Comparison of ENCODE assay signal across 11 cellular contexts in genomic region chr4:39042365-39042764, GRCh38. TPM values are rescaled to one million over a fixed set of nuclear protein-coding genes. Genes with fewer than 3 reads are reported as not detected.
DNase-seq lines count a peak whose midpoint lies in the region; ATAC-seq and TF ChIP-seq lines count a peak whose summit lies in the region.
"Had no signal": no experiment of that assay in that cellular context is flagged by ENCODE, and none has a peak within 500 bp of the region (broad histone marks: within the 10 kb centered on the region; RNA-seq: fewer than 3 reads in every experiment).

No MANE protein-coding gene starts in this region.

- peaks cover 36% of the 10 kb centered on the region for H3K4me1 Mint-ChIP-seq in Caco-2 (ENCODE audit: low read depth, unreplicated experiment)

- H3K4me1 ChIP-seq in Caco-2 (peaks cover 33% of the 10 kb centered on the region), esophagus squamous epithelium (peaks cover 17 to 81% (median 20%) of the 10 kb centered on the region in 3 donors), trophoblast cell (ENCODE audit: control insufficient read depth in 1 of 2, insufficient read depth in 2 of 2, low read length in 2 of 2) (peaks cover 4 to 14% of the 10 kb centered on the region in 2 experiments)

- POLR2A ChIA-PET in Caco-2 (lab: Charles Lee) = interaction anchor here (1.1 kb wide), 1 partner anchor 12 kb away, joined by 3 read pairs; no protein-coding TSS in a partner anchor
- POLR2A ChIA-PET in RWPE1 (lab: Yijun Ruan, JAX; ENCODE audit: low non-redundant PET) = no interaction called here

- H3K36me3 ChIP-seq in Caco-2 (ENCODE audit: control insufficient read depth, insufficient read depth, low read length) (no peaks in the 10 kb centered on the region), esophagus squamous epithelium (no peaks in the 10 kb centered on the region), trophoblast cell (ENCODE audit: control insufficient read depth in 1 of 2, insufficient read depth in 2 of 2, low read length in 2 of 2) (no peaks in the 10 kb centered on the region), H7 (replicated peaks; ENCODE audit: control insufficient read depth, insufficient read depth, low read length) (no peaks in the 10 kb centered on the region)

- no peak overlapping the region for H3K23ac ChIP-seq in trophoblast cell (ENCODE audit: low read length)

- H2BK5ac ChIP-seq in trophoblast cell (ENCODE audit: low read depth, low read length, poor library complexity) = no peak overlapping the region

- H3K4me2 ChIP-seq in trophoblast cell (ENCODE audit: low read length) = no peak overlapping the region

- no peak overlapping the region for H3K18ac ChIP-seq in trophoblast cell (ENCODE audit: low read length)

- peaks cover 6% of the 10 kb centered on the region for H3K79me1 ChIP-seq in trophoblast cell (ENCODE audit: low read length)

- H2BK120ac ChIP-seq in trophoblast cell (ENCODE audit: insufficient read depth, low read length, poor library complexity) = no peak overlapping the region

- 83% methylated on average over 1 of the region's 1 CpG; no CpG with 5 or more reads in 1 of the 2 donors for WGBS in esophagus squamous epithelium, 2 donors
- WGBS in trophoblast cell (ENCODE audit: extremely low coverage, insufficient coverage, insufficient read length) = no CpG with 5 or more reads among the region's 1 CpG

- peak overlapping the region; percentile 92 for H3K27ac Mint-ChIP-seq in Caco-2 (ENCODE audit: unreplicated experiment)

- CTCF ChIA-PET in Caco-2 (lab: Charles Lee) = interaction anchor here (1.2 to 5.3 kb wide), 2 partner anchors 93 to 140 kb away, joined by 5 to 30 read pairs; no protein-coding TSS in a partner anchor
- CTCF ChIA-PET in RWPE1 (lab: Yijun Ruan, JAX) = no interaction called here

- peak overlapping the region; percentile 61 for H3K4me3 Mint-ChIP-seq in Caco-2 (ENCODE audit: unreplicated experiment)

- no peak overlapping the region for H3K9ac ChIP-seq in trophoblast cell (ENCODE audit: low read length)

- intact Hi-C loops in Caco-2 (cut with micrococcal nuclease; ENCODE audit: unreplicated experiment) = loop anchor here (10.0 kb wide), 1 partner anchor 378 kb away; the partner anchor contains the start of gene KLF3
- intact Hi-C loops in esophagus squamous epithelium (cut with DNase I) = no loop called here

- no peak overlapping the region for H3K4ac ChIP-seq in trophoblast cell (ENCODE audit: low read depth, low read length)

- BruUV-seq in Caco-2 (replicated peaks; lab: Mats Ljungman, UMichigan) = no TSS peak

- H3K9me3 ChIP-seq in Caco-2 (no peaks in the 10 kb centered on the region), esophagus squamous epithelium (no peaks in the 10 kb centered on the region), trophoblast cell (ENCODE audit: insufficient read depth, low read depth, low read length) (no peaks in the 10 kb centered on the region)

- no peak overlapping the region for H4K8ac ChIP-seq in trophoblast cell (ENCODE audit: low read depth, low read length)

- H3K4me3 ChIP-seq in Caco-2 (ENCODE audit: low read depth, low read length) (no peak overlapping the region), esophagus squamous epithelium (no peak overlapping the region), trophoblast cell (ENCODE audit: low read depth, low read length) (no peak overlapping the region), H7 (ENCODE audit: insufficient read depth, low read depth, low read length) (no peak overlapping the region)

- TF ChIP-seq CTCF in Caco-2 (IDR thresholded peaks at IDR 0.05; ENCODE audit: insufficient read depth in 1 of 2, low read depth in 1 of 2, low read length in 1 of 2, severe bottlenecking in 1 of 2, unreplicated experiment in 1 of 2) (no peak), RWPE1 (conservative IDR thresholded peaks at IDR 0.05; ENCODE audit: low read depth) (no peak), esophagus squamous epithelium (IDR thresholded peaks at IDR 0.05) (no peak)

- ATAC-seq in GM21360 (IDR thresholded peaks at IDR 0.05; ENCODE audit: unreplicated experiment) = no peak

- H4K91ac ChIP-seq in trophoblast cell (ENCODE audit: low read depth, low read length) = no peak overlapping the region

- H3K14ac ChIP-seq in trophoblast cell (ENCODE audit: low read length) = no peak overlapping the region

- H2AK5ac ChIP-seq in trophoblast cell (ENCODE audit: low read length) = no peak overlapping the region

- H3K27me3 Mint-ChIP-seq in Caco-2 (ENCODE audit: insufficient read depth, unreplicated experiment) = no peaks in the 10 kb centered on the region

- H3K79me2 ChIP-seq in trophoblast cell (ENCODE audit: control insufficient read depth, insufficient read depth, low read length, poor library complexity) = peaks cover 3% of the 10 kb centered on the region

- H3K36me3 Mint-ChIP-seq in Caco-2 (ENCODE audit: insufficient read depth, unreplicated experiment) = peaks cover 29% of the 10 kb centered on the region

- peak in 1 of 2 experiments; percentile 12 for DNase-seq in Caco-2
- no peak for DNase-seq in RWPE1 (ENCODE audit: low spot score)
- no peak for DNase-seq in esophagus squamous epithelium (lab: John Stamatoyannopoulos, UW)
- DNase-seq in trophoblast cell = peak in 1 of 2 donors; percentile 4
- DNase-seq in COLO829 (ENCODE audit: low spot score) = no peak
- DNase-seq in H7 = no peak
- DNase-seq: activated CD4-positive, alpha-beta T cell treated with anti-CD3 and anti-CD28 coated beads, Interleukin-2, amount 50 U/mL, for 48 hours; KG1; kidney glomerular epithelial cell; SIG-M5 had no signal

- no peak overlapping the region for H4K12ac ChIP-seq in trophoblast cell (ENCODE audit: low read depth, low read length)

- TF ChIP-seq POLR2A in esophagus squamous epithelium (IDR thresholded peaks at IDR 0.05) = no peak

- H3K27ac ChIP-seq in RWPE1 (peak overlapping the region; percentile 75), esophagus squamous epithelium (peak overlapping the region in 3 of 4 donors; percentile 23 to 98 (median 92)), trophoblast cell (ENCODE audit: low read depth, low read length) (no peak overlapping the region)

- no peaks in the 10 kb centered on the region for H3K27me3 ChIP-seq in Caco-2 (replicated peaks; ENCODE audit: control insufficient read depth, insufficient read depth, low read length)
- H3K27me3 ChIP-seq in esophagus squamous epithelium = no peaks in the 10 kb centered on the region
- no peaks in the 10 kb centered on the region for H3K27me3 ChIP-seq in trophoblast cell (ENCODE audit: insufficient read depth, low read length)
- H3K27me3 ChIP-seq in H7 (ENCODE audit: control insufficient read depth, insufficient read depth, low read length) = no peaks in the 10 kb centered on the region

- H2BK12ac ChIP-seq in trophoblast cell (ENCODE audit: low read length) = peak overlapping the region; percentile 55

- no peak overlapping the region for H2AFZ ChIP-seq in trophoblast cell (ENCODE audit: insufficient read depth, low read length, poor library complexity)

- H3K9me3 Mint-ChIP-seq in Caco-2 (ENCODE audit: unreplicated experiment) = no peaks in the 10 kb centered on the region

RNA-seq across cellular contexts. Expression of gene TMEM156, which starts 10.2 kb away (rescaled TPM):
- total RNA-seq in Caco-2 (2022) (not detected in 2 replicates), esophagus squamous epithelium (1 to 10 TPM in 2 of 4 donors, under 1 TPM in 1, not detected in 1; 0.15 to 9.6 (median 1.1) TPM)
- not detected in 2 replicates for polyA plus RNA-seq in trophoblast cell (2013)
- not detected in 2 replicates for total RNA-seq in H7 (2014; rRNA removed; shearing (Covaris generic))

RNA-seq across cellular contexts. Expression of gene KLHL5, which starts 19.7 kb away (rescaled TPM):
- total RNA-seq in Caco-2 (2022) = 74.6 and 96.5 TPM in 2 replicates
- total RNA-seq in esophagus squamous epithelium = 10 to 100 TPM in 3 of 4 donors, 1 to 10 TPM in 1; 4.6 to 47.3 (median 18.9) TPM
- polyA plus RNA-seq in trophoblast cell (2013) = 15.0 and 15.9 TPM in 2 replicates
- 16.5 and 20.4 TPM in 2 replicates for total RNA-seq in H7 (2014; rRNA removed; shearing (Covaris generic))
